In the genomic region with DNA sequence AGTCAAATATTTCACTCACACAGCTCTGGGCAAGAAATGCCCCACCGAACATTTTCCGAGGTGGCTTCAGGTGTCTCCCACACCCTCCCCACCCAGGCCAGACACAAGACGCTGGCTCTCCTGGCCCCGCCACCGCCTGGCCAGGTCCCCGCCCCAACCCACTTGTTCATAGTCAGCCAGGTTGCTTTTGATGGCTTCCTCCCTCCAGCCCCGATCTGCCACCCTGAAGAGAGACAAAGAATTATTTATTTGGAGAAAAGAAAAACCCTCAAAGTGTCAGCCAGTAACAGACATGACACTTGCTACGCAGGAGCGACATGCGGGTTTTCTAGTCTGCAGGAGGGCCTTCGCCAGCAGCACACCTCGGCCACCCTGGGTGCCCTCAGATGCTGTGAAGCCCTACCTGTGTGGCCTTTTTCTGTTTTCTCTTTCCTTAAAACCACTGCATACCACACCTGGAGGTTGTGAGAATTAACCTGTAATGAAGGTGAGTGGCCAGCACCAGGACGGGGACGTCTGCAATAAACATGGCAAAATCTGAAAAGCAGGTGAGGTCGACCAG, we compare ENCODE assay signal across 15 cellular contexts. TPM values are rescaled to one million over a fixed set of nuclear protein-coding genes. Genes with fewer than 3 reads are reported as not detected.
DNase-seq lines count a peak whose midpoint lies in the region; ATAC-seq and TF ChIP-seq lines count a peak whose summit lies in the region.
"Had no signal": no experiment of that assay in that cellular context is flagged by ENCODE, and none has a peak within 500 bp of the region (broad histone marks: within the 10 kb centered on the region; RNA-seq: fewer than 3 reads in every experiment).

No MANE protein-coding gene starts in this region.

- H3K9me3 ChIP-seq in heart right ventricle, result no peaks in the 10 kb centered on the region
- H3K9me3 ChIP-seq: neutrophil had no signal

- H3K9me3 Mint-ChIP-seq in natural killer cell (no peaks in the 10 kb centered on the region), type B pancreatic cell (no peaks in the 10 kb centered on the region), chondrocyte (ENCODE audit: low read depth) (no peaks in the 10 kb centered on the region)
- H3K9me3 Mint-ChIP-seq: T-cell had no signal

- H3K4me1 Mint-ChIP-seq in natural killer cell (peaks cover 89 to 92% of the 10 kb centered on the region in 2 donors), type B pancreatic cell (ENCODE audit: unreplicated experiment) (peaks cover 55% of the 10 kb centered on the region), chondrocyte (ENCODE audit: low read depth) (peaks cover 17% of the 10 kb centered on the region)

- H3K27ac Mint-ChIP-seq in natural killer cell (peak overlapping the region; percentile 74 to 86), type B pancreatic cell (peak overlapping the region; percentile 79), chondrocyte (ENCODE audit: unreplicated experiment) (no peak overlapping the region)
- H3K27ac Mint-ChIP-seq: activated CD4-positive, alpha-beta T cell treated with anti-CD3 and anti-CD28 coated beads for 36 hours had no signal

- H3K27me3 ChIP-seq in heart right ventricle, result no peaks in the 10 kb centered on the region
- H3K27me3 ChIP-seq: neutrophil had no signal

- 75 to 77% methylated on average over 15 of the region's 15 CpGs for WGBS in heart right ventricle, 2 donors

- H3K4me3 Mint-ChIP-seq in natural killer cell (peak overlapping the region; percentile 10), type B pancreatic cell (peak overlapping the region; percentile 66), chondrocyte (ENCODE audit: unreplicated experiment) (no peak overlapping the region)
- H3K4me3 Mint-ChIP-seq: activated CD4-positive, alpha-beta T cell treated with anti-CD3 and anti-CD28 coated beads for 36 hours had no signal

- ATAC-seq in heart right ventricle (no peak), left ventricle myocardium superior (no peak), natural killer cell (no peak), HG03565 (IDR thresholded peaks at IDR 0.05; ENCODE audit: unreplicated experiment) (no peak)
- ATAC-seq: activated CD4-positive, alpha-beta T cell treated with anti-CD3 and anti-CD28 coated beads for 36 hours; T-cell had no signal

- no peaks in the 10 kb centered on the region for H3K36me3 Mint-ChIP-seq in natural killer cell
- peaks cover 26% of the 10 kb centered on the region for H3K36me3 Mint-ChIP-seq in type B pancreatic cell
- peaks cover 2% of the 10 kb centered on the region for H3K36me3 Mint-ChIP-seq in chondrocyte (ENCODE audit: low read depth)

- TF ChIP-seq CTCF in heart right ventricle (IDR thresholded peaks at IDR 0.05) (no peak), coronary artery (IDR thresholded peaks at IDR 0.05) (no peak), natural killer cell (IDR thresholded peaks at IDR 0.05) (no peak), type B pancreatic cell (conservative IDR thresholded peaks at IDR 0.05) (no peak), chondrocyte (IDR thresholded peaks at IDR 0.05) (no peak)

- H3K27ac ChIP-seq in heart right ventricle (peak overlapping the region in 9 of 10 donors; percentile 15 to 82 (median 66)), coronary artery (peak overlapping the region; percentile 34 to 76)
- H3K27ac ChIP-seq: neutrophil, RWPE1 had no signal

- no peak for DNase-seq in heart right ventricle
- no peak for DNase-seq in left ventricle myocardium superior
- no peak for DNase-seq in coronary artery (ENCODE audit: low spot score)
- DNase-seq in natural killer cell, result no peak
- DNase-seq in type B pancreatic cell (ENCODE audit: extremely low spot score, unreplicated experiment), result no peak
- DNase-seq in chondrocyte (ENCODE audit: low spot score), result no peak
- no peak for DNase-seq in iPS-NIHi11 (ENCODE audit: low spot score)
- DNase-seq: activated CD4-positive, alpha-beta T cell treated with anti-CD3 and anti-CD28 coated beads for 36 hours; amniotic stem cell; NCI-H2081; stimulated activated naive CD4-positive, alpha-beta T cell treated with Interleukin-2 at 50 U/mL for 16 hours; T-cell had no signal

- no peak overlapping the region for H3K4me3 ChIP-seq in heart right ventricle
- H3K4me3 ChIP-seq in coronary artery, result no peak overlapping the region

- no peaks in the 10 kb centered on the region for H3K27me3 Mint-ChIP-seq in natural killer cell (ENCODE audit: low read depth in 2 of 2)
- H3K27me3 Mint-ChIP-seq in type B pancreatic cell, result no peaks in the 10 kb centered on the region
- H3K27me3 Mint-ChIP-seq in chondrocyte (ENCODE audit: low read depth), result no peaks in the 10 kb centered on the region
- H3K27me3 Mint-ChIP-seq: activated CD4-positive, alpha-beta T cell treated with anti-CD3 and anti-CD28 coated beads for 36 hours; T-cell had no signal

- H3K36me3 ChIP-seq in heart right ventricle, result peaks cover 0 to 12% (median 0%) of the 10 kb centered on the region in 9 donors
- H3K36me3 ChIP-seq: neutrophil had no signal

- intact Hi-C loops in heart right ventricle (cut with DNase I), result no loop called here
- intact Hi-C loops in left ventricle myocardium superior (cut with micrococcal nuclease), result no loop called here
- intact Hi-C loops in natural killer cell (cut with micrococcal nuclease), result no loop called here

- H3K4me1 ChIP-seq in heart right ventricle, result peaks cover 23 to 75% (median 67%) of the 10 kb centered on the region in 9 donors

RNA-seq across cellular contexts. Expression of gene SSBP3, which starts 27.2 kb away (rescaled TPM):
- total RNA-seq in heart right ventricle (10 to 100 TPM; 33.7 to 71.9 (median 52.8) TPM), left ventricle myocardium superior (57.0 TPM), natural killer cell (100 to 1,000 TPM; 162 to 224 (median 164) TPM), type B pancreatic cell (ENCODE audit: low replicate concordance) (69.5 and 129 TPM in 2 replicates), chondrocyte (22.0 to 41.2 TPM (median 26.2 TPM) in 3 replicates)
- 10 to 100 TPM; 17.6 to 58.8 TPM for polyA plus RNA-seq in heart right ventricle
